ENCODE assay signal across 8 cellular contexts in the genomic region with DNA sequence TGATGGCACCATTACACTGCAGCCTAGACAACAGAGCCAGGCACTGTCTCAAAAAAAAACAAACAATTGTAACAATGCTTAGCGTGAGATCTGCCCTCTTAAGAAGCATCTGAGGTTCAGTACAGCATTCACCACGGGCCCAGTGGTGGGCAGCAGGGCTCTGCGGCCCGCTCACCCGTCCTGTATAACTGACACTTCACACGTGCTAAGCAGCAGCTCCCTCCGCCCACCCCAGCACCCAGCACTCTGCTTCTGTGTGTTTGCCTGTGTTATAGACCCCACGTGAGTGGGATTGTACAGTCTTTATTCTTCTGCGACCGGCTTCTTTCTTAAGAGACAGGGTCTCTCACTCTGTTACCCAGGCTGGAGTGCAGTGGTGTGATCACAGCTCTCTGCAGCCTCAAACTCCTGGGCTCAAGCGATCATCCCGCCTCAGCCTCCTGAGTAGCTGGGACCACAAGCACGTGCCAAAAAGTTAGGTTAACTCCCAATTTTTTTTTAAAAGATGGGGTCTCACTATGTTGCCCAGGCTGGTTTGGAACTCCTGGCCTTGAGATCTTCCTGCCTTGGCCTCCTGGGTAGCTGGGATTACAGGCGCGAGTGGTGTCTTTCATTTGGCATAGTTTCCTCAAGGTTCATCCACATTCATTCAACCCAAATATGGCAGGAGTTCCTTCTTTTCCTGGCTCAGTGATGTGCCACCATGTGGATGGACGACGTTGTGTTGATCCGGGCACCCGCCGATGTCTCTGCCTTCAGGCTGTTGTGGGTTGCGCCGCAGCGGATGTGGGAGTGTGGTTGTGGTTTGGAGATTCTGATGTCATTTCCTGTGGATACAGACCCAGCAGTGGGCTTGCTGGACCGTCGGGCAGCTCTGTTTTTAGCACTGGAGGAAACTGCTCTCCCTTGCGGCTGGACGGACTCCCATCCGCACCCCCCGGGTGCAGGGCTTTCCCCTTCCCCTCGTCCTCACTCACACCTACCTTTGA.
DNase-seq lines count a peak whose midpoint lies in the region; ATAC-seq and TF ChIP-seq lines count a peak whose summit lies in the region.

No MANE protein-coding gene starts in this region.

- TF ChIP-seq CTCF in uterus (IDR thresholded peaks at IDR 0.05): no peak

- no peak for ATAC-seq in GM19023 (IDR thresholded peaks at IDR 0.05; ENCODE audit: unreplicated experiment)

- no peaks in the 10 kb centered on the region for H3K9me3 ChIP-seq in uterus

- H3K27ac ChIP-seq in uterus: no peak overlapping the region

- H3K27me3 ChIP-seq in uterus: no peaks in the 10 kb centered on the region

- no peaks in the 10 kb centered on the region for H3K36me3 ChIP-seq in uterus

- intact Hi-C loops in uterus (cut with DNase I; ENCODE audit: low total_unique reads): no loop called here

- H3K4me1 ChIP-seq in uterus: no peaks in the 10 kb centered on the region

- H3K4me3 ChIP-seq in uterus: no peak overlapping the region

- TF ChIP-seq POLR2A in uterus (IDR thresholded peaks at IDR 0.05): no peak

- DNase-seq in SIG-M5 treated with dmso at 0.1 percent for 504 hours (lab: John Stamatoyannopoulos, UW; ENCODE audit: unreplicated experiment) (peak; percentile 56), SIG-M5 (lab: John Stamatoyannopoulos, UW) (no peak), NAMALWA (ENCODE audit: low spot score) (peak; percentile 83), activated T-cell treated with anti-CD3 and anti-CD28 coated beads for 4 hours (peak; percentile 48), germinal center (ENCODE audit: low spot score) (peak; percentile 64), uterus (no peak)
- DNase-seq in stimulated activated CD4-positive, alpha-beta T cell treated with anti-CD3 and anti-CD28 coated beads, TNF-alpha, amount 100 ng/mL, for 1 hour (ENCODE audit: low read depth in 3 of 3, low spot score in 1 of 3): peak in 2 of 3 donors; percentile 30 to 46

Comparison
In these comparisons a context has a peak if more than half of its experiments do, and no peak if none do; other contexts are left out.
1. DNase-seq: peak in SIG-M5 treated with dmso at 0.1 percent for 504 hours (single experiment), NAMALWA (single experiment), activated T-cell treated with anti-CD3 and anti-CD28 coated beads for 4 hours (single experiment), germinal center (single experiment) and stimulated activated CD4-positive, alpha-beta T cell treated with anti-CD3 and anti-CD28 coated beads, TNF-alpha, amount 100 ng/mL, for 1 hour (2 of 3); none in SIG-M5 (single experiment) and uterus (0 of 2).